ENCODE assay signal across 8 cellular contexts in the genomic region with DNA sequence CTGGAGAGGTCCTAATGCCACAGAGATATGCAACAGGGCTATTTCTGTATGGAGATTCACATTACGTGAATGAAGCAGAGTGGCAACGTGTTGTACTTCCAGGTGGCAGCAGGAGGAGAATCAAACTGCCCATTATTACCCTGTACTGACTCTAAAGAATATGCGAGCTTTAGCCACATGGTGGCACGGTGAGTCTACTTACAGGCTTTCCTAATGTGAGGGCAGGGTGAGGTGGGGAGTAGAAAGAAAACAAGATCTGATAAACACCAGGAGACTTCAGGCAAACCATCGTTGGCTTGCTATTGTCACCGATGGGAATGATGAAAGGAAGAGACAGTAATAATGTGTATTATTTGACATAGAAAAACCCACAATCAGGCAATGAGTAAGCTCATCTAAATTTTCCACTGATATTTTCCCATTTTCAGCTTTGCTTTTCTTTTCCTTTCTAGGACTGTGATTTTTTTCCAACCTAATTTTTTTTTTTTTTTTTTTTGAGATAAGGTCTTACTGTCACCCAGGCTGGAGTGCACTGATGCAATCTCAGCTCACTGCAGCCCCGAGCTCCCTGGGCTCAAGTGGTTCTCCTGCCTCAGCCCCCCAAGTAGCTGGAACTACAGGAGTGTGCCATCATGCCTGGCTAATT.
A peak's percentile ranks its signal among the peaks of the same experiment; 100 is the strongest.
DNase-seq lines count a peak whose midpoint lies in the region; ATAC-seq lines count a peak whose summit lies in the region.

No MANE protein-coding gene starts in this region.

- intact Hi-C loops in right cardiac atrium (cut with DNase I), result loop anchor here in 3 of 4 donors (5.0 to 10.0 kb wide), 6 partner anchors 147 to 349 kb away; a partner anchor contains a TSS

- H3K4me3 ChIP-seq in right cardiac atrium (ENCODE audit: low read length) (no peak overlapping the region), skeletal muscle cell (ENCODE audit: low read depth, low read length) (no peak overlapping the region)

- no peak overlapping the region for H3K27ac ChIP-seq in right cardiac atrium (ENCODE audit: low read length)

- DNase-seq in NCI-H1417 (lab: John Stamatoyannopoulos, UW) (peak; percentile 55 to 88 (median 64)), NCI-H1417 treated with DMSO at 0.1 percent for 48 hours (lab: John Stamatoyannopoulos, UW) (no peak), NCI-H1105 (lab: John Stamatoyannopoulos, UW) (peak; percentile 53), SW 1271 (lab: John Stamatoyannopoulos, UW) (peak; percentile 63 to 72), amygdala (lab: John Stamatoyannopoulos, UW) (peak in 47 of 56 donors; percentile 1 to 79 (median 31)), right cardiac atrium (peak; percentile 55 to 73 (median 61)), skeletal muscle cell (ENCODE audit: low read depth) (peak; percentile 48)

- no peaks in the 10 kb centered on the region for H3K4me1 ChIP-seq in right cardiac atrium (ENCODE audit: control insufficient read depth, insufficient read depth, low read length)

- ATAC-seq in HG02759 (IDR thresholded peaks at IDR 0.05; ENCODE audit: unreplicated experiment) (peak; percentile 94), right cardiac atrium (peak; percentile 94 to 97)

- WGBS in right cardiac atrium, result 6% methylated on average over 7 of the region's 7 CpGs

- no peaks in the 10 kb centered on the region for H3K9me3 ChIP-seq in right cardiac atrium (ENCODE audit: control insufficient read depth, low read length)

- no peaks in the 10 kb centered on the region for H3K27me3 ChIP-seq in right cardiac atrium (ENCODE audit: control insufficient read depth, insufficient read depth)
